ENCODE assay signal across 9 cellular contexts in genomic region chr19:54478677-54479266, GRCh38. TPM values are rescaled to one million over a fixed set of nuclear protein-coding genes. Genes with fewer than 3 reads are reported as not detected.
A peak's percentile ranks its signal among the peaks of the same experiment; 100 is the strongest.
DNase-seq lines count a peak whose midpoint lies in the region; ATAC-seq, FAIRE-seq and TF ChIP-seq lines count a peak whose summit lies in the region.
"Had no signal": no experiment of that assay in that cellular context is flagged by ENCODE, and none has a peak within 500 bp of the region (broad histone marks: within the 10 kb centered on the region; RNA-seq: fewer than 3 reads in every experiment).

No MANE protein-coding gene starts in this region.

- FAIRE-seq in pancreas (lab: Jason Lieb, UNC): no peak

- peaks cover 3 to 12% (median 4%) of the 10 kb centered on the region in 4 donors for H3K4me1 ChIP-seq in esophagus muscularis mucosa
- no peaks in the 10 kb centered on the region for H3K4me1 ChIP-seq in pancreas

- TF ChIP-seq EP300 in esophagus muscularis mucosa (IDR thresholded peaks at IDR 0.05): no peak

- peak; percentile 79 for TF ChIP-seq CTCF in RWPE1 (conservative IDR thresholded peaks at IDR 0.05; ENCODE audit: low read depth)
- TF ChIP-seq CTCF in esophagus muscularis mucosa (IDR thresholded peaks at IDR 0.05): peak; percentile 43 to 59 (median 45)
- peak in 3 of 4 donors; percentile 31 to 39 (median 33) for TF ChIP-seq CTCF in pancreas (IDR thresholded peaks at IDR 0.05)

- H3K27ac ChIP-seq in RWPE1 (no peak overlapping the region), esophagus muscularis mucosa (replicated peaks in 1 of 4) (no peak overlapping the region), pancreas (no peak overlapping the region)
- H3K27ac ChIP-seq: BLaER1 had no signal

- H3K4me3 ChIP-seq in esophagus muscularis mucosa: no peak overlapping the region
- H3K4me3 ChIP-seq in pancreas: no peak overlapping the region
- H3K4me3 ChIP-seq: BLaER1 had no signal

- no peak for TF ChIP-seq POLR2A in esophagus muscularis mucosa (IDR thresholded peaks at IDR 0.05; ENCODE audit: low read depth)

- no peaks in the 10 kb centered on the region for H3K9me3 ChIP-seq in esophagus muscularis mucosa
- no peaks in the 10 kb centered on the region for H3K9me3 ChIP-seq in pancreas
- H3K9me3 ChIP-seq: BLaER1 had no signal

- POLR2A ChIA-PET in RWPE1 (lab: Yijun Ruan, JAX; ENCODE audit: low non-redundant PET): no interaction called here

- ATAC-seq in pancreas (peak in 3 of 4 donors; percentile 67 to 75 (median 69)), GM21381 (IDR thresholded peaks at IDR 0.05; ENCODE audit: unreplicated experiment) (no peak)

- CTCF ChIA-PET in RWPE1 (lab: Yijun Ruan, JAX): interaction anchor here (0.6 to 1.0 kb wide), 4 partner anchors 34 to 648 kb away, joined by 3 to 7 read pairs (median 4); no protein-coding TSS in a partner anchor

- H3K36me3 ChIP-seq in esophagus muscularis mucosa (no peaks in the 10 kb centered on the region), pancreas (no peaks in the 10 kb centered on the region)
- H3K36me3 ChIP-seq: BLaER1 had no signal

- intact Hi-C loops in esophagus muscularis mucosa (cut with DNase I) (loop anchor here (2.0 to 5.0 kb wide), 2 partner anchors 41 to 196 kb away; no protein-coding TSS in a partner anchor), pancreas (cut with DNase I) (no loop called here)

- DNase-seq in DMS79 treated with DMSO at 0.1 percent for 48 hours (lab: John Stamatoyannopoulos, UW) (peak; percentile 12), DMS79 (lab: John Stamatoyannopoulos, UW) (no peak), HT-29 (ENCODE audit: low spot score) (peak; percentile 76), RWPE1 (ENCODE audit: low spot score) (no peak), esophagus muscularis mucosa (ENCODE audit: extremely low spot score) (no peak), pancreas (no peak), occipital lobe (lab: John Stamatoyannopoulos, UW) (no peak)

- 14% methylated on average over 10 of the region's 10 CpGs for WGBS in esophagus muscularis mucosa
- WGBS in pancreas, 2 donors: 24 to 30% methylated on average over 10 of the region's 10 CpGs

- H3K27me3 ChIP-seq in esophagus muscularis mucosa (peaks cover 0 to 67% (median 6%) of the 10 kb centered on the region in 4 donors), pancreas (no peaks in the 10 kb centered on the region)
- H3K27me3 ChIP-seq: BLaER1 had no signal

RNA-seq across cellular contexts. Expression of gene CDC42EP5, which starts 5.7 kb away (rescaled TPM):
- 59.0 and 72.4 TPM in 2 replicates for total RNA-seq in HT-29 (2014; rRNA removed; shearing (Covaris generic))
- total RNA-seq in esophagus muscularis mucosa: 10 to 100 TPM; 10.8 to 27.1 (median 20.6) TPM
- total RNA-seq in pancreas: 10 to 100 TPM in 4 of 6 donors, 1 to 10 TPM in 2; 8.2 to 48.0 (median 20.4) TPM
- polyA plus RNA-seq in pancreas: 10 to 100 TPM in 1 of 2 donors, 1 to 10 TPM in 1; 7.5 to 15.1 TPM
- total RNA-seq in occipital lobe: 1.2 TPM

RNA-seq across cellular contexts. Expression of gene LENG9, which starts 15.2 kb away (rescaled TPM):
- total RNA-seq in HT-29 (2014; rRNA removed; shearing (Covaris generic)): 40.2 and 46.4 TPM in 2 replicates
- total RNA-seq in esophagus muscularis mucosa: 1 to 10 TPM; 5.4 to 9.3 (median 8.1) TPM
- 10 to 100 TPM in 5 of 6 donors, 1 to 10 TPM in 1; 8.6 to 23.4 (median 16.9) TPM for total RNA-seq in pancreas
- 10 to 100 TPM in 1 of 2 donors, 1 to 10 TPM in 1; 4.2 to 12.1 TPM for polyA plus RNA-seq in pancreas
- 5.9 TPM for total RNA-seq in occipital lobe

RNA-seq across cellular contexts. Expression of gene LAIR2, which starts 23.9 kb away (rescaled TPM):
- total RNA-seq in HT-29 (2014; rRNA removed; shearing (Covaris generic)): not detected in 2 replicates
- not detected for total RNA-seq in esophagus muscularis mucosa
- not detected for total RNA-seq in pancreas
- polyA plus RNA-seq in pancreas: not detected
- not detected for total RNA-seq in occipital lobe

RNA-seq across cellular contexts. Expression of gene LENG8, which starts 29.8 kb away (rescaled TPM):
- total RNA-seq in HT-29 (2014; rRNA removed; shearing (Covaris generic)): 153 TPM in 2 replicates
- total RNA-seq in esophagus muscularis mucosa (100 to 1,000 TPM in 1 of 4 donors, 10 to 100 TPM in 3; 42.9 to 115 (median 72.2) TPM), pancreas (100 to 1,000 TPM in 4 of 6 donors, 10 to 100 TPM in 2; 64.8 to 173 (median 129) TPM), occipital lobe (14.5 TPM)
- polyA plus RNA-seq in pancreas: 100 to 1,000 TPM; 313 to 657 TPM

Comparison
In these comparisons a context has a peak if more than half of its experiments do, and no peak if none do; other contexts are left out.
1. DNase-seq: peak in DMS79 treated with DMSO at 0.1 percent for 48 hours (single experiment) and HT-29 (single experiment); none in DMS79 (single experiment), RWPE1 (single experiment), esophagus muscularis mucosa (single experiment), pancreas (0 of 6) and occipital lobe (single experiment).
2. Peak in every context shown above with its lines, with median percentiles within 50 percentile points of each other: CTCF ChIP-seq.